ENCODE assay signal across 18 cellular contexts in the genomic region with DNA sequence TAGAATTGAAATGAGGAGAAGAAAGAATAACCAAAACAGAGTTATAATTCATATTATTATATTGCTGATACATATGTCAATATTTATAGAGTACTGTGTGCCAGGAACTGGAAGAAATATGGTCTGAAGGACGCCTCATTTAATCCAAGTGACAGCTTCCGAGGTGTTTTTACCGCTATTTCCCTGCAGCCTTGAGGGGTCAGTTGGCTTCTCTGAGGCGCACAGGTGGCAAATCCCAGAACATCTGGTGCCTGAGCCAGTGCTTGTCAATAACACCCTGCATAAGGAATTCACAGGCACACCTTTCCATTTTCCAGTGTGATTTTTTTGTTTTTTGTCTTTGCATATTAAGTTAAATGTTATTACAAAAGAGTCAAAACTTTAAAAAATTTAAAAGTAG.
"Had no signal": no experiment of that assay in that cellular context is flagged by ENCODE, and none has a peak within 500 bp of the region (broad histone marks: within the 10 kb centered on the region; RNA-seq: fewer than 3 reads in every experiment).

No MANE protein-coding gene starts in this region.

- H3K9me3 Mint-ChIP-seq: naive thymus-derived CD8-positive, alpha-beta T cell; stimulated activated naive B cell treated with anti-CD40 and anti-IgM and Interleukin-4, amounts not matched to agents 10 μg/mL and 1 μg/mL and 100 μg/mL, for 72 hours; stimulated activated naive CD8-positive, alpha-beta T cell treated with anti-CD3 and anti-CD28 coated beads, Interleukin-15, amount 100 ng/mL, for 72 hours had no signal

- H3K27me3 Mint-ChIP-seq: stimulated activated naive B cell treated with anti-CD40 and anti-IgM and Interleukin-4, amounts not matched to agents 10 μg/mL and 1 μg/mL and 100 μg/mL, for 72 hours; stimulated activated naive CD8-positive, alpha-beta T cell treated with anti-CD3 and anti-CD28 coated beads, Interleukin-15, amount 100 ng/mL, for 72 hours had no signal

- H3K9me3 ChIP-seq: heart right ventricle, mucosa of descending colon, neutrophil, spleen, testis, transverse colon had no signal

- H3K27me3 ChIP-seq: dorsolateral prefrontal cortex, heart right ventricle, neutrophil, spleen, testis, transverse colon had no signal

- DNase-seq: cortex of kidney; effector CD8-positive, alpha-beta T cell; heart right ventricle; hypothalamus; mucosa of descending colon; naive thymus-derived CD8-positive, alpha-beta T cell; spleen; stimulated activated CD4-positive, alpha-beta T cell treated with anti-CD3 and anti-CD28 coated beads, Interleukin-15, amount 100 ng/mL, for 24 hours; stimulated activated CD4-positive, alpha-beta T cell treated with anti-CD3 and anti-CD28 coated beads, Interleukin-1b, Interleukin-23, amount 100 ng/mL, for 48 hours; stimulated activated CD4-positive, alpha-beta T cell treated with anti-CD3 and anti-CD28 coated beads, Interleukin-4, amount 100 ng/mL, for 24 hours; stimulated activated naive B cell treated with anti-CD40 and anti-IgM and Interleukin-4, amounts not matched to agents 10 μg/mL and 1 μg/mL and 100 μg/mL, for 72 hours; stimulated activated naive CD8-positive, alpha-beta T cell treated with anti-CD3 and anti-CD28 coated beads, Interleukin-15, amount 100 ng/mL, for 72 hours; testis; transverse colon had no signal

- H3K36me3 Mint-ChIP-seq: naive thymus-derived CD8-positive, alpha-beta T cell; stimulated activated naive B cell treated with anti-CD40 and anti-IgM and Interleukin-4, amounts not matched to agents 10 μg/mL and 1 μg/mL and 100 μg/mL, for 72 hours had no signal

- H3K36me3 ChIP-seq: transverse colon had no signal

- H3K27ac ChIP-seq: heart right ventricle, neutrophil, spleen, testis, transverse colon had no signal

- ATAC-seq: esophagus mucosa; heart right ventricle; mucosa of descending colon; naive thymus-derived CD8-positive, alpha-beta T cell; sciatic nerve; stimulated activated naive B cell treated with anti-CD40 and anti-IgM and Interleukin-4, amounts not matched to agents 10 μg/mL and 1 μg/mL and 100 μg/mL, for 72 hours had no signal

- H3K4me3 ChIP-seq: dorsolateral prefrontal cortex, heart right ventricle, mucosa of descending colon, spleen, testis, transverse colon had no signal

- H3K4me3 Mint-ChIP-seq: naive thymus-derived CD8-positive, alpha-beta T cell; stimulated activated naive B cell treated with anti-CD40 and anti-IgM and Interleukin-4, amounts not matched to agents 10 μg/mL and 1 μg/mL and 100 μg/mL, for 72 hours; stimulated activated naive CD8-positive, alpha-beta T cell treated with anti-CD3 and anti-CD28 coated beads, Interleukin-15, amount 100 ng/mL, for 72 hours had no signal

- H3K27ac Mint-ChIP-seq: stimulated activated naive B cell treated with anti-CD40 and anti-IgM and Interleukin-4, amounts not matched to agents 10 μg/mL and 1 μg/mL and 100 μg/mL, for 72 hours; stimulated activated naive CD8-positive, alpha-beta T cell treated with anti-CD3 and anti-CD28 coated beads, Interleukin-15, amount 100 ng/mL, for 72 hours had no signal
